ENCODE assay signal across 31 cellular contexts in genomic region chr18:4242431-4243161, GRCh38.
"Had no signal": no experiment of that assay in that cellular context is flagged by ENCODE, and none has a peak within 500 bp of the region (broad histone marks: within the 10 kb centered on the region; RNA-seq: fewer than 3 reads in every experiment).

No MANE protein-coding gene starts in this region.

- H3K27ac Mint-ChIP-seq: activated CD4-positive, alpha-beta memory T cell treated with anti-CD3 and anti-CD28 coated beads, Interleukin-2, amount 10 ng/mL, durations not matched to agents 7 days and 5 days; activated CD4-positive, alpha-beta T cell treated with anti-CD3 and anti-CD28 coated beads, Interleukin-2, amount 10 ng/mL, durations not matched to agents 7 days and 5 days; activated naive CD4-positive, alpha-beta T cell treated with anti-CD3 and anti-CD28 coated beads, Interleukin-2, amount 10 ng/mL, durations not matched to agents 7 days and 5 days; activated naive CD4-positive, alpha-beta T cell treated with anti-CD3 and anti-CD28 coated beads, Interleukin-2, amount 50 U/mL, for 72 hours; activated naive CD8-positive, alpha-beta T cell treated with anti-CD3 and anti-CD28 coated beads, Interleukin-2, amount 10 ng/mL, durations not matched to agents 7 days and 5 days; activated T-cell treated with anti-CD3 and anti-CD28 coated beads, Interleukin-2, amount 50 U/mL, for 24 hours; activated T-cell treated with anti-CD3 and anti-CD28 coated beads, Interleukin-2, amount 50 U/mL, for 72 hours; effector memory CD8-positive, alpha-beta T cell; T-helper 17 cell; T-helper 2 cell treated with Interferon-gamma antibody and Interleukin-4, amounts not matched to agents 5 μg/mL and 100 μg/mL, for 36 hours had no signal

- H3K4me3 ChIP-seq: esophagus muscularis mucosa, gastroesophageal sphincter, heart right ventricle had no signal

- H3K36me3 ChIP-seq: brain microvascular endothelial cell, esophagus muscularis mucosa, gastroesophageal sphincter, heart right ventricle, WERI-Rb-1 had no signal

- H3K4me3 Mint-ChIP-seq: activated CD4-positive, alpha-beta memory T cell treated with anti-CD3 and anti-CD28 coated beads, Interleukin-2, amount 10 ng/mL, durations not matched to agents 7 days and 5 days; activated CD4-positive, alpha-beta T cell treated with anti-CD3 and anti-CD28 coated beads, Interleukin-2, amount 10 ng/mL, durations not matched to agents 7 days and 5 days; activated naive CD4-positive, alpha-beta T cell treated with anti-CD3 and anti-CD28 coated beads, Interleukin-2, amount 10 ng/mL, durations not matched to agents 7 days and 5 days; activated naive CD8-positive, alpha-beta T cell treated with anti-CD3 and anti-CD28 coated beads, Interleukin-2, amount 10 ng/mL, durations not matched to agents 7 days and 5 days; activated T-cell treated with anti-CD3 and anti-CD28 coated beads, Interleukin-2, amount 50 U/mL, for 24 hours; activated T-cell treated with anti-CD3 and anti-CD28 coated beads, Interleukin-2, amount 50 U/mL, for 72 hours; central memory CD8-positive, alpha-beta T cell; effector memory CD8-positive, alpha-beta T cell; T-helper 17 cell; T-helper 2 cell treated with Interferon-gamma antibody and Interleukin-4, amounts not matched to agents 5 μg/mL and 100 μg/mL, for 36 hours had no signal

- H3K27me3 ChIP-seq: brain microvascular endothelial cell, esophagus muscularis mucosa, foreskin keratinocyte, gastroesophageal sphincter, heart right ventricle had no signal

- H3K4me1 Mint-ChIP-seq: activated CD4-positive, alpha-beta memory T cell treated with anti-CD3 and anti-CD28 coated beads, Interleukin-2, amount 10 ng/mL, durations not matched to agents 7 days and 5 days; activated CD4-positive, alpha-beta T cell treated with anti-CD3 and anti-CD28 coated beads, Interleukin-2, amount 10 ng/mL, durations not matched to agents 7 days and 5 days; activated naive CD4-positive, alpha-beta T cell treated with anti-CD3 and anti-CD28 coated beads, Interleukin-2, amount 10 ng/mL, durations not matched to agents 7 days and 5 days; activated naive CD8-positive, alpha-beta T cell treated with anti-CD3 and anti-CD28 coated beads, Interleukin-2, amount 10 ng/mL, durations not matched to agents 7 days and 5 days; central memory CD8-positive, alpha-beta T cell; T-helper 17 cell had no signal

- H3K9me3 Mint-ChIP-seq: activated CD4-positive, alpha-beta T cell treated with anti-CD3 and anti-CD28 coated beads, Interleukin-2, amount 10 ng/mL, durations not matched to agents 7 days and 5 days; activated naive CD4-positive, alpha-beta T cell treated with anti-CD3 and anti-CD28 coated beads, Interleukin-2, amount 10 ng/mL, durations not matched to agents 7 days and 5 days; activated naive CD4-positive, alpha-beta T cell treated with anti-CD3 and anti-CD28 coated beads, Interleukin-2, amount 50 U/mL, for 72 hours; activated naive CD8-positive, alpha-beta T cell treated with anti-CD3 and anti-CD28 coated beads, Interleukin-2, amount 10 ng/mL, durations not matched to agents 7 days and 5 days; T-helper 2 cell treated with Interferon-gamma antibody and Interleukin-4, amounts not matched to agents 5 μg/mL and 100 μg/mL, for 36 hours had no signal

- ATAC-seq: activated naive CD4-positive, alpha-beta T cell treated with anti-CD3 and anti-CD28 coated beads, Interleukin-2, amount 50 U/mL, for 72 hours; activated T-cell treated with anti-CD3 and anti-CD28 coated beads, Interleukin-2, amount 50 U/mL, for 72 hours; effector memory CD8-positive, alpha-beta T cell; foreskin keratinocyte; gastroesophageal sphincter; heart right ventricle; T-helper 17 cell had no signal

- DNase-seq: activated CD4-positive, alpha-beta memory T cell treated with anti-CD3 and anti-CD28 coated beads, Interleukin-2, amount 10 ng/mL, durations not matched to agents 7 days and 5 days; activated CD4-positive, alpha-beta T cell treated with anti-CD3 and anti-CD28 coated beads for 1 hour; activated CD4-positive, alpha-beta T cell treated with anti-CD3 and anti-CD28 coated beads for 4 hours; activated CD4-positive, alpha-beta T cell treated with anti-CD3 and anti-CD28 coated beads, Interleukin-2, amount 10 ng/mL, durations not matched to agents 7 days and 5 days; activated CD4-positive, alpha-beta T cell treated with anti-CD3 and anti-CD28 coated beads, Interleukin-2, amount 50 U/mL, for 4 hours; activated CD8-positive, alpha-beta memory T cell treated with anti-CD3 and anti-CD28 coated beads, Interleukin-2, amount 50 U/mL, for 48 hours; activated gamma-delta T cell; activated naive CD4-positive, alpha-beta T cell; activated naive CD4-positive, alpha-beta T cell treated with anti-CD3 and anti-CD28 coated beads, Interleukin-2, amount 10 ng/mL, durations not matched to agents 7 days and 5 days; activated naive CD8-positive, alpha-beta T cell treated with anti-CD3 and anti-CD28 coated beads, Interleukin-2, amount 10 ng/mL, durations not matched to agents 7 days and 5 days; activated T-cell treated with anti-CD3 and anti-CD28 coated beads for 4 hours; activated T-cell treated with anti-CD3 and anti-CD28 coated beads, Interleukin-2, amount 50 U/mL, for 24 hours; activated T-cell treated with anti-CD3 and anti-CD28 coated beads, Interleukin-2, amount 50 U/mL, for 72 hours; anterior cingulate cortex; brain microvascular endothelial cell; cortex of kidney; dermis blood vessel endothelial cell; effector CD4-positive, alpha-beta T cell; effector memory CD8-positive, alpha-beta T cell; erythroblast; foreskin keratinocyte; heart right ventricle; T-helper 1 cell; T-helper 17 cell; T1000; WERI-Rb-1 had no signal

- H3K36me3 Mint-ChIP-seq: activated naive CD4-positive, alpha-beta T cell treated with anti-CD3 and anti-CD28 coated beads, Interleukin-2, amount 10 ng/mL, durations not matched to agents 7 days and 5 days; activated naive CD4-positive, alpha-beta T cell treated with anti-CD3 and anti-CD28 coated beads, Interleukin-2, amount 50 U/mL, for 72 hours; activated naive CD8-positive, alpha-beta T cell treated with anti-CD3 and anti-CD28 coated beads, Interleukin-2, amount 10 ng/mL, durations not matched to agents 7 days and 5 days had no signal

- H3K27me3 Mint-ChIP-seq: activated CD4-positive, alpha-beta memory T cell treated with anti-CD3 and anti-CD28 coated beads, Interleukin-2, amount 10 ng/mL, durations not matched to agents 7 days and 5 days; activated CD4-positive, alpha-beta T cell treated with anti-CD3 and anti-CD28 coated beads, Interleukin-2, amount 10 ng/mL, durations not matched to agents 7 days and 5 days; activated naive CD4-positive, alpha-beta T cell treated with anti-CD3 and anti-CD28 coated beads, Interleukin-2, amount 10 ng/mL, durations not matched to agents 7 days and 5 days; activated T-cell treated with anti-CD3 and anti-CD28 coated beads, Interleukin-2, amount 50 U/mL, for 24 hours; central memory CD8-positive, alpha-beta T cell; effector memory CD8-positive, alpha-beta T cell; T-helper 17 cell had no signal

- H3K9me3 ChIP-seq: esophagus muscularis mucosa, gastroesophageal sphincter had no signal

- H3K4me1 ChIP-seq: esophagus muscularis mucosa, foreskin keratinocyte, gastroesophageal sphincter, heart right ventricle had no signal

- H3K27ac ChIP-seq: brain microvascular endothelial cell, esophagus muscularis mucosa, foreskin keratinocyte, gastroesophageal sphincter, heart right ventricle, WERI-Rb-1 had no signal
